8 cellular contexts compared by ENCODE assay signal in genomic region chr10:48656241-48656921, GRCh38. TPM values are rescaled to one million over a fixed set of nuclear protein-coding genes. Genes with fewer than 3 reads are reported as not detected.
DNase-seq lines count a peak whose midpoint lies in the region; ATAC-seq and TF ChIP-seq lines count a peak whose summit lies in the region.

No MANE protein-coding gene starts in this region.

- H3K4me3 ChIP-seq in RWPE2 (ENCODE audit: severe bottlenecking) (peak overlapping the region; percentile 30), foreskin fibroblast (ENCODE audit: low read depth in 1 of 2, low read length in 2 of 2) (peak overlapping the region; percentile 57 to 62)

- no peaks in the 10 kb centered on the region for H3K9me3 ChIP-seq in RWPE2 (ENCODE audit: severe bottlenecking)

- H3K36me3 ChIP-seq in RWPE2 (ENCODE audit: low read depth): no peaks in the 10 kb centered on the region

- H3K27ac ChIP-seq in RWPE2 (ENCODE audit: poor library complexity, severe bottlenecking): no peak overlapping the region

- H3K9me3 Mint-ChIP-seq in neural crest cell: no peaks in the 10 kb centered on the region
- H3K9me3 Mint-ChIP-seq in stimulated activated naive CD8-positive, alpha-beta T cell treated with anti-CD3 and anti-CD28 coated beads, Interleukin-15, Interleukin-2, amounts not matched to agents 100 ng/mL and 50 ng/mL, for 24 hours: no peaks in the 10 kb centered on the region

- peak overlapping the region; percentile 89 for H3K4me3 Mint-ChIP-seq in neural crest cell
- peak overlapping the region; percentile 81 for H3K4me3 Mint-ChIP-seq in stimulated activated naive CD8-positive, alpha-beta T cell treated with anti-CD3 and anti-CD28 coated beads, Interleukin-15, Interleukin-2, amounts not matched to agents 100 ng/mL and 50 ng/mL, for 24 hours

- H3K27me3 ChIP-seq in RWPE2 (ENCODE audit: insufficient read depth, poor library complexity, severe bottlenecking): no peaks in the 10 kb centered on the region

- H3K36me3 Mint-ChIP-seq in neural crest cell (ENCODE audit: low read depth): no peaks in the 10 kb centered on the region
- H3K36me3 Mint-ChIP-seq in stimulated activated naive CD8-positive, alpha-beta T cell treated with anti-CD3 and anti-CD28 coated beads, Interleukin-15, Interleukin-2, amounts not matched to agents 100 ng/mL and 50 ng/mL, for 24 hours (ENCODE audit: low read depth): no peaks in the 10 kb centered on the region

- TF ChIP-seq CTCF in RWPE2 (IDR thresholded peaks at IDR 0.05; ENCODE audit: poor library complexity, severe bottlenecking) (peak; percentile 88), foreskin fibroblast (IDR thresholded peaks at IDR 0.05; ENCODE audit: low read depth, low read length) (peak; percentile 82), neural crest cell (conservative IDR thresholded peaks at IDR 0.05) (peak; percentile 99)

- DNase-seq in DMS53 treated with DMSO at 0.1 percent for 48 hours (lab: John Stamatoyannopoulos, UW; ENCODE audit: unreplicated experiment): peak; percentile 86
- peak; percentile 65 for DNase-seq in HuH-7.5 (ENCODE audit: low spot score)
- no peak for DNase-seq in RWPE2 (ENCODE audit: low spot score)
- DNase-seq in activated effector memory CD4-positive, alpha-beta T cell treated with anti-CD3 and anti-CD28 coated beads, Interleukin-2, amount 50 U/mL, for 16 hours: peak; percentile 94
- peak; percentile 91 to 98 for DNase-seq in foreskin fibroblast
- DNase-seq in neural crest cell (ENCODE audit: low read depth, low spot score): peak; percentile 95

- peaks cover 8% of the 10 kb centered on the region for H3K4me1 Mint-ChIP-seq in neural crest cell
- H3K4me1 Mint-ChIP-seq in stimulated activated naive CD8-positive, alpha-beta T cell treated with anti-CD3 and anti-CD28 coated beads, Interleukin-15, Interleukin-2, amounts not matched to agents 100 ng/mL and 50 ng/mL, for 24 hours (ENCODE audit: low read depth): peaks cover 5% of the 10 kb centered on the region

- peaks cover 51% of the 10 kb centered on the region for H3K27me3 Mint-ChIP-seq in neural crest cell (ENCODE audit: low read depth)
- peaks cover 32% of the 10 kb centered on the region for H3K27me3 Mint-ChIP-seq in stimulated activated naive CD8-positive, alpha-beta T cell treated with anti-CD3 and anti-CD28 coated beads, Interleukin-15, Interleukin-2, amounts not matched to agents 100 ng/mL and 50 ng/mL, for 24 hours

- ATAC-seq in GM21529 (IDR thresholded peaks at IDR 0.05; ENCODE audit: unreplicated experiment) (peak; percentile 86), RWPE2 (ENCODE audit: low read depth) (peak; percentile 82)

- no peaks in the 10 kb centered on the region for H3K4me1 ChIP-seq in RWPE2 (ENCODE audit: insufficient read depth, poor library complexity, severe bottlenecking)

- H3K27ac Mint-ChIP-seq in neural crest cell (ENCODE audit: unreplicated experiment): no peak overlapping the region
- peak overlapping the region; percentile 58 for H3K27ac Mint-ChIP-seq in stimulated activated naive CD8-positive, alpha-beta T cell treated with anti-CD3 and anti-CD28 coated beads, Interleukin-15, Interleukin-2, amounts not matched to agents 100 ng/mL and 50 ng/mL, for 24 hours

RNA-seq across cellular contexts. Expression of gene WDFY4, which starts 28.3 kb away (rescaled TPM):
- not detected in 2 replicates for total RNA-seq in neural crest cell

RNA-seq across cellular contexts. Expression of gene ARHGAP22, which starts 51.5 kb away (rescaled TPM):
- 5.2 and 7.5 TPM in 2 replicates for total RNA-seq in neural crest cell
